In the genomic region with DNA sequence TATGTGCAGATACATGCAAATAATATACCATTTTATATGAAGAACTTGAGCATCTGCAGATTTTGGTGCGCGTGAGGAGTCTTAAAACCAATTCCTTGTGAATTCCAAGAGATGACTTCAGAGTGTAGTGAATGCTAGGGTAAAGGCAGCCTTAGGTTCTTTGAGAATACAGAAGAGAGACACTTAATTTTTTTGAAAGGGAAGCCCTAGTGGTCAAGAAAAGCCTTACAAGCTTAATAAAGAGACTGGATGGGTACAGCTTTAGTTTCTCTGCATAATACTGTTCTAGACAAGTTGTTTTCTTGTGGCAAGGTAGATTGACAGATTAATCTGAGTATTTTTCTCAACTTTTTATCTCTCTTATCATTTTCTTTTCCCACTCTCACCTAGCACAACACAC, we compare ENCODE assay signal across 22 cellular contexts.
DNase-seq lines count a peak whose midpoint lies in the region; ATAC-seq and TF ChIP-seq lines count a peak whose summit lies in the region.
"Had no signal": no experiment of that assay in that cellular context is flagged by ENCODE, and none has a peak within 500 bp of the region (broad histone marks: within the 10 kb centered on the region; RNA-seq: fewer than 3 reads in every experiment).

No MANE protein-coding gene starts in this region.

- H3K36me3 ChIP-seq in BE2C, result no peaks in the 10 kb centered on the region
- no peaks in the 10 kb centered on the region for H3K36me3 ChIP-seq in PC-9 (ENCODE audit: low read depth)
- H3K36me3 ChIP-seq in mesendoderm (ENCODE audit: control insufficient read depth, insufficient read depth, low read length), result no peaks in the 10 kb centered on the region
- no peaks in the 10 kb centered on the region for H3K36me3 ChIP-seq in Caco-2 (ENCODE audit: control insufficient read depth, insufficient read depth, low read length)
- H3K36me3 ChIP-seq: BLaER1 treated with 17β-estradiol and CSF1 and Interleukin-3, amounts not matched to agents 10 nM and 100 nM; upper lobe of left lung had no signal

- H2BK120ac ChIP-seq in mesendoderm (ENCODE audit: low read depth, low read length), result no peak overlapping the region

- H3K4me1 Mint-ChIP-seq in Caco-2 (ENCODE audit: low read depth, unreplicated experiment), result no peaks in the 10 kb centered on the region
- H3K4me1 Mint-ChIP-seq: activated T-helper 17 cell treated with anti-CD3 and anti-CD28 coated beads, Interleukin-2, amount 50 U/mL, for 72 hours; central memory CD8-positive, alpha-beta T cell had no signal

- TF ChIP-seq CTCF in BE2C (IDR thresholded peaks at IDR 0.05; ENCODE audit: low read depth, low read length) (peak; percentile 39), PC-9 (conservative IDR thresholded peaks at IDR 0.05) (0 out of 2 replicates have a peak, but pooled peaks have one; percentile 33), Caco-2 (IDR thresholded peaks at IDR 0.05; ENCODE audit: insufficient read depth in 1 of 2, low read depth in 1 of 2, low read length in 1 of 2, severe bottlenecking in 1 of 2, unreplicated experiment in 1 of 2) (no peak)

- no peaks in the 10 kb centered on the region for H3K27me3 ChIP-seq in BE2C
- H3K27me3 ChIP-seq in PC-9 (ENCODE audit: insufficient read depth, low read depth), result no peaks in the 10 kb centered on the region
- H3K27me3 ChIP-seq in mesendoderm (ENCODE audit: insufficient read depth, low read length, poor library complexity), result no peaks in the 10 kb centered on the region
- no peaks in the 10 kb centered on the region for H3K27me3 ChIP-seq in Caco-2 (replicated peaks; ENCODE audit: control insufficient read depth, insufficient read depth, low read length)
- H3K27me3 ChIP-seq: BLaER1 treated with 17β-estradiol and CSF1 and Interleukin-3, amounts not matched to agents 10 nM and 100 nM; dorsolateral prefrontal cortex; upper lobe of left lung had no signal

- H3K79me1 ChIP-seq in mesendoderm (ENCODE audit: low read length), result no peaks in the 10 kb centered on the region

- no peaks in the 10 kb centered on the region; the same call in 1 of the 2 replicates for H3K9me2 ChIP-seq in PC-9 (ENCODE audit: insufficient read depth)

- no peak overlapping the region for H3K9ac ChIP-seq in mesendoderm (ENCODE audit: low read length)
- H3K9ac ChIP-seq: BLaER1 treated with 17β-estradiol and CSF1 and Interleukin-3, amounts not matched to agents 10 nM and 100 nM had no signal

- no peaks in the 10 kb centered on the region for H4K20me1 ChIP-seq in PC-9 (ENCODE audit: insufficient read depth)
- H4K20me1 ChIP-seq: BLaER1 treated with 17β-estradiol and CSF1 and Interleukin-3, amounts not matched to agents 10 nM and 100 nM had no signal

- H3K79me2 ChIP-seq in PC-9 (ENCODE audit: low read depth), result no peaks in the 10 kb centered on the region
- H3K79me2 ChIP-seq in mesendoderm (ENCODE audit: control insufficient read depth, insufficient read depth, low read length), result no peaks in the 10 kb centered on the region

- H3K9me3 Mint-ChIP-seq in Caco-2 (ENCODE audit: unreplicated experiment), result peaks cover 12% of the 10 kb centered on the region

- no peak overlapping the region for H3K18ac ChIP-seq in mesendoderm (ENCODE audit: low read length)

- peak; percentile 71 for ATAC-seq in GM19351 (IDR thresholded peaks at IDR 0.05; ENCODE audit: unreplicated experiment)
- ATAC-seq: activated T-helper 17 cell treated with anti-CD3 and anti-CD28 coated beads, Interleukin-2, amount 50 U/mL, for 72 hours had no signal

- BruUV-seq in PC-9 (replicated peaks; lab: Mats Ljungman, UMichigan), result no TSS peak
- BruUV-seq in Caco-2 (replicated peaks; lab: Mats Ljungman, UMichigan), result no TSS peak

- no peak overlapping the region for H3K56ac ChIP-seq in mesendoderm (ENCODE audit: low read length)

- H3K36me3 Mint-ChIP-seq in Caco-2 (ENCODE audit: insufficient read depth, unreplicated experiment), result no peaks in the 10 kb centered on the region
- H3K36me3 Mint-ChIP-seq: activated CD4-positive, alpha-beta memory T cell treated with anti-CD3 and anti-CD28 coated beads for 36 hours; activated naive CD8-positive, alpha-beta T cell had no signal

- H3K4me3 Mint-ChIP-seq in Caco-2 (ENCODE audit: unreplicated experiment), result no peak overlapping the region
- H3K4me3 Mint-ChIP-seq: activated CD4-positive, alpha-beta memory T cell treated with anti-CD3 and anti-CD28 coated beads for 36 hours; activated naive CD8-positive, alpha-beta T cell; activated T-helper 17 cell treated with anti-CD3 and anti-CD28 coated beads, Interleukin-2, amount 50 U/mL, for 72 hours; central memory CD8-positive, alpha-beta T cell had no signal

- DNase-seq in BE2C (no peak), PC-9 (no peak), mesendoderm (peak; percentile 2), Caco-2 (no peak), EL (no peak)
- DNase-seq in stimulated activated CD4-positive, alpha-beta T cell treated with anti-CD3 and anti-CD28 coated beads, Interleukin-4, amount 100 ng/mL, for 1 hour, result no peak
- DNase-seq in activated effector memory CD4-positive, alpha-beta T cell treated with anti-CD3 and anti-CD28 coated beads, Interleukin-2, amount 50 U/mL, for 16 hours, result no peak
- DNase-seq: activated CD4-positive, alpha-beta memory T cell treated with anti-CD3 and anti-CD28 coated beads for 36 hours; activated CD8-positive, alpha-beta memory T cell treated with anti-CD3 and anti-CD28 coated beads, Interleukin-2, amount 50 U/mL, for 48 hours; aorta; dorsolateral prefrontal cortex; IMR-90; NCI-H2081; NCI-H226; NCI-H774; SHP77 treated with DMSO at 0.1 percent for 48 hours; upper lobe of left lung had no signal

- H3K4me1 ChIP-seq in BE2C, result no peaks in the 10 kb centered on the region
- H3K4me1 ChIP-seq in PC-9 (replicated peaks; ENCODE audit: insufficient read depth), result no peaks in the 10 kb centered on the region
- H3K4me1 ChIP-seq in mesendoderm (ENCODE audit: control insufficient read depth, low read depth, low read length), result no peaks in the 10 kb centered on the region
- H3K4me1 ChIP-seq in Caco-2, result no peaks in the 10 kb centered on the region
- H3K4me1 ChIP-seq: BLaER1 treated with 17β-estradiol and CSF1 and Interleukin-3, amounts not matched to agents 10 nM and 100 nM; upper lobe of left lung had no signal

- POLR2A ChIA-PET in PC-9 (lab: Charles Lee; ENCODE audit: unreplicated experiment), result no interaction called here
- POLR2A ChIA-PET in Caco-2 (lab: Charles Lee), result no interaction called here

- H2BK5ac ChIP-seq in mesendoderm (ENCODE audit: low read length), result no peak overlapping the region

- H3F3A ChIP-seq in PC-9 (ENCODE audit: insufficient read depth, low read depth), result no peaks in the 10 kb centered on the region

- H4K8ac ChIP-seq in mesendoderm (ENCODE audit: low read depth, low read length), result no peak overlapping the region

- H3K4me3 ChIP-seq in BE2C (ENCODE audit: low read depth, low read length), result no peak overlapping the region
- H3K4me3 ChIP-seq in PC-9, result no peak overlapping the region
- no peak overlapping the region for H3K4me3 ChIP-seq in mesendoderm (ENCODE audit: low read length)
- H3K4me3 ChIP-seq in Caco-2 (ENCODE audit: low read depth, low read length), result no peak overlapping the region
- H3K4me3 ChIP-seq: BLaER1 treated with 17β-estradiol and CSF1 and Interleukin-3, amounts not matched to agents 10 nM and 100 nM; dorsolateral prefrontal cortex; upper lobe of left lung had no signal

- no peak overlapping the region for H2AK5ac ChIP-seq in mesendoderm (ENCODE audit: low read length)

- no CpG with 5 or more reads among the region's 2 CpGs for WGBS in mesendoderm (ENCODE audit: extremely low coverage, insufficient coverage, low lambda C conversion rate)

- no peaks in the 10 kb centered on the region for H3K27me3 Mint-ChIP-seq in Caco-2 (ENCODE audit: insufficient read depth, unreplicated experiment)
- H3K27me3 Mint-ChIP-seq: activated CD4-positive, alpha-beta memory T cell treated with anti-CD3 and anti-CD28 coated beads for 36 hours; activated naive CD8-positive, alpha-beta T cell; activated T-helper 17 cell treated with anti-CD3 and anti-CD28 coated beads, Interleukin-2, amount 50 U/mL, for 72 hours; central memory CD8-positive, alpha-beta T cell had no signal

- no peak overlapping the region for H2AFZ ChIP-seq in PC-9

- no peak overlapping the region for H3K27ac Mint-ChIP-seq in Caco-2 (ENCODE audit: unreplicated experiment)
- H3K27ac Mint-ChIP-seq: activated CD4-positive, alpha-beta memory T cell treated with anti-CD3 and anti-CD28 coated beads for 36 hours; activated naive CD8-positive, alpha-beta T cell; activated T-helper 17 cell treated with anti-CD3 and anti-CD28 coated beads, Interleukin-2, amount 50 U/mL, for 72 hours had no signal

- H3K4me2 ChIP-seq in PC-9, result no peak overlapping the region
- no peak overlapping the region for H3K4me2 ChIP-seq in mesendoderm (ENCODE audit: low read length)
- H3K4me2 ChIP-seq: BLaER1 treated with 17β-estradiol and CSF1 and Interleukin-3, amounts not matched to agents 10 nM and 100 nM had no signal

- CTCF ChIA-PET in PC-9 (lab: Charles Lee) (no interaction called here), Caco-2 (lab: Charles Lee) (no interaction called here)

- H3K27ac ChIP-seq in PC-9 (no peak overlapping the region), mesendoderm (ENCODE audit: low read depth, low read length) (no peak overlapping the region)
- H3K27ac ChIP-seq: BLaER1 treated with 17β-estradiol and CSF1 and Interleukin-3, amounts not matched to agents 10 nM and 100 nM; upper lobe of left lung had no signal

- H3K9me3 ChIP-seq in BE2C (no peaks in the 10 kb centered on the region), PC-9 (ENCODE audit: insufficient read depth, low read depth) (no peaks in the 10 kb centered on the region), Caco-2 (no peaks in the 10 kb centered on the region)

- no peak overlapping the region for H2BK15ac ChIP-seq in mesendoderm (replicated peaks; ENCODE audit: low read depth)

- H4K5ac ChIP-seq in mesendoderm (ENCODE audit: low read length), result no peak overlapping the region

- intact Hi-C loops in PC-9 (cut with micrococcal nuclease; ENCODE audit: unreplicated experiment) (no loop called here), Caco-2 (cut with micrococcal nuclease; ENCODE audit: unreplicated experiment) (loop anchor here (10.0 kb wide), 1 partner anchor 231 kb away; no protein-coding TSS in a partner anchor)

- no peak overlapping the region for H3K4ac ChIP-seq in mesendoderm (ENCODE audit: low read depth, low read length)

- H3K23ac ChIP-seq in mesendoderm (ENCODE audit: low read length), result no peak overlapping the region

Comparison
In these comparisons a context has a peak if more than half of its experiments do, and no peak if none do; other contexts are left out.
1. CTCF ChIP-seq: peak in BE2C (single experiment) and PC-9 (single experiment); none in Caco-2 (0 of 2).